Comparison of ENCODE assay signal across 8 cellular contexts in the genomic region with DNA sequence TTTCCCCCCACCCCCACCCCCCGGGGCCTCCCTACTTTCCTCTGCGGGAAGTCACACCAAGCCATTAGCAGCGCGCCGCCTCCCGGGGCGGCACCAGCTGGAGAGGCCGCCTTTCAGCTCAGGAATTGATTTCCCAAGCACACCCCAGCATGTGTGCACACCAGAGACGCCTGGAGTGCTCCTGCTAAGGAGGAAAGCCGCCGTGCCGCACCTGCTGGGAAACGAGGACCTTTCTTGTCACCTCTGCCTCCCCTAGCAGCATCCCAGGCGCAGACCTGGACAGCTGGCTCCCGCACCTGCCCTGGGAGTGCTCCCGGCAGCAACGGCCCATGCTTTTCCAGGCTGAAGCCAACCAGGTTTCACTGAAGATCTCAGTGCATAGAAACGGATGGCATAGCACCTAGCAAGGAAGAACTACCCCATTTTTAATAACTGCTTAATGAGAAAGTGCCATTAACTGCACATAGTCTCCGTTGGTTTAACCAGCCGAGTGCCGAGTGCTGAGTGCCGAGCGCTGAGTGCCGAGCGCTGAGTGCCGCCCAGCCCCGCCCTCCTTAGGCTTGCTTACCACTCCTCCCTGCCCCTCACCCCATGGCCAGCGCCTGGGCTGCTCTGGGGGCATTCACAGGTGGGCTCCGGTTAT.
A peak's percentile ranks its signal among the peaks of the same experiment; 100 is the strongest.
DNase-seq lines count a peak whose midpoint lies in the region; ATAC-seq, FAIRE-seq and TF ChIP-seq lines count a peak whose summit lies in the region.

No MANE protein-coding gene starts in this region.

- peak; percentile 66 for ATAC-seq in esophagus mucosa
- no peak for ATAC-seq in GM19328 (IDR thresholded peaks at IDR 0.05; ENCODE audit: unreplicated experiment)

- TF ChIP-seq POLR2A in H54 (IDR thresholded peaks at IDR 0.05; ENCODE audit: low read depth, low read length) = no peak

- H3K4me1 ChIP-seq in muscle layer of duodenum (ENCODE audit: control insufficient read depth in 1 of 2, insufficient read depth in 2 of 2, low read length in 2 of 2) = peaks cover 0 to 14% of the 10 kb centered on the region in 2 donors

- FAIRE-seq in H54 (lab: Jason Lieb, UNC) = no peak
- no peak for FAIRE-seq in HTR-8/SVneo (lab: Jason Lieb, UNC)
- FAIRE-seq in GM19239 (lab: Jason Lieb, UNC) = no peak

- H3K27ac ChIP-seq in muscle layer of duodenum (ENCODE audit: low read length) = no peak overlapping the region

- H3K4me3 ChIP-seq in H7 (ENCODE audit: insufficient read depth, low read depth, low read length) (peak overlapping the region; percentile 43), muscle layer of duodenum (ENCODE audit: low read depth in 1 of 2, low read length in 2 of 2) (peak overlapping the region; percentile 68 to 71)

- H3K36me3 ChIP-seq in H7 (replicated peaks; ENCODE audit: control insufficient read depth, insufficient read depth, low read length) (no peaks in the 10 kb centered on the region), muscle layer of duodenum (ENCODE audit: control insufficient read depth in 1 of 2, insufficient read depth in 2 of 2, low read length in 2 of 2) (no peaks in the 10 kb centered on the region)

- H3K9me3 ChIP-seq in muscle layer of duodenum (ENCODE audit: control insufficient read depth in 1 of 2, low read length in 2 of 2) = peaks cover 0 to 3% of the 10 kb centered on the region in 2 donors

- H3K27me3 ChIP-seq in H7 (ENCODE audit: control insufficient read depth, insufficient read depth, low read length) (peaks cover 12% of the 10 kb centered on the region), muscle layer of duodenum (ENCODE audit: low read depth, low read length) (peaks cover 4% of the 10 kb centered on the region)

- peak; percentile 74 for DNase-seq in H7
- DNase-seq in NCI-H748 (lab: John Stamatoyannopoulos, UW; ENCODE audit: unreplicated experiment) = peak; percentile 100
- DNase-seq in H54 (ENCODE audit: insufficient read length, low spot score) = no peak
- no peak for DNase-seq in HTR-8/SVneo (ENCODE audit: insufficient read length, low spot score)
- no peak for DNase-seq in GM19239 (ENCODE audit: insufficient read length, low spot score)

Comparison
In these comparisons a context has a peak if more than half of its experiments do, and no peak if none do; other contexts are left out.
1. DNase-seq: peak in H7 (single experiment) and NCI-H748 (single experiment); none in H54 (single experiment), HTR-8/SVneo (single experiment) and GM19239 (single experiment).